Comparison of ENCODE assay signal across 6 cellular contexts in the genomic region with DNA sequence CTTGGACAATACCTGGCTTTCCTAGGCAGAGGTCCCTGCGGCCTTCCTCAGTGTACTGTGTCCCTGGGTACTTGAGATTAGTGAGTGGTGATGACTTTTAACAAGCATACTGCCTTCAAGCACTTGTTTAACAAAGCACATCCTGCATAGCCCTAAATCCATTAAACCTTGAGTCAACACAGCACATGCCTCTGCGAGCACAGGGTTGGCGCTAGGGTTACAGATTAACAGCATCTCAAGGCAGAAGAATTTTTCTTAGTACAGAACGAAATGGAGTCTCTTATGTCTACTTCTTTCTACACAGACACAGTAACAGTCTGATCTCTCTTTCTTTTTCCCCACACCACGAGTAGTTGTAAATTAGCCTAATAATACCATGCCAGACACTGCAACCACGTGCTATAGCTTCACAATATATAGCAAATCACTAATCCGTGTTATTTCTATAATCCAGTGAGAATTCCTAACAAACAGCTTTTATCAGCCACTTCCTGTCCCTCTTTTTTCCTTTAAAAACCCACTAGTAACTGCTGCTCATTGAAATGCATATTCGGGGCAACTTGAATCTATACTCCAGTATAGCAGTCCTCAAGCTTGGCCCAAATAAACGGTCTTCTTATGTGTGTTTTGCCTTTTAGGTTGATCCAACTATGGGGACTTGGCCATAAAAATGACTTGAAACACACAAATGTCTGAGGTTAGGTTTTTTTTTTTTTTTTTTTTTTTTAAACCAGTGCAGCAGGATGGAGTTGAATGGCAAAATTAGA.
DNase-seq lines count a peak whose midpoint lies in the region; ATAC-seq, FAIRE-seq and TF ChIP-seq lines count a peak whose summit lies in the region.
"Not testable (repeated sequence)": the region's sequence is repeated elsewhere in the genome, so short reads cannot be mapped to it uniquely, and the experiment has no call there.

No MANE protein-coding gene starts in this region.

- not testable (repeated sequence) for H3K9me3 Mint-ChIP-seq in GM23338

- not testable (repeated sequence) for H2AFZ ChIP-seq in GM23338; endothelial cell of umbilical vein (ENCODE audit: low read depth, low read length)

- not testable (repeated sequence) for DNase-seq in GM23338 (ENCODE audit: low spot score); body of pancreas; endothelial cell of umbilical vein (ENCODE audit: low read depth, low spot score); left colon; mucosa of descending colon; upper lobe of right lung

- H3K36me3 ChIP-seq in GM23338 (ENCODE audit: insufficient read depth); body of pancreas (replicated peaks in 1 of 2; ENCODE audit: insufficient read depth in 1 of 2, low read depth in 2 of 2); endothelial cell of umbilical vein (ENCODE audit: control insufficient read depth in 2 of 2, extremely low read depth in 1 of 2, insufficient read depth in 2 of 2, low read length in 2 of 2); mucosa of descending colon (ENCODE audit: low read depth); upper lobe of right lung: not testable (repeated sequence)

- CTCF ChIA-PET in endothelial cell of umbilical vein (lab: Charles Lee) = not testable (repeated sequence)

- H3K27ac ChIP-seq in GM23338 (ENCODE audit: low read depth); body of pancreas; endothelial cell of umbilical vein (ENCODE audit: insufficient read depth, low read depth, low read length); upper lobe of right lung: not testable (repeated sequence)

- BruUV-seq in endothelial cell of umbilical vein (replicated peaks; lab: Mats Ljungman, UMichigan) = not testable (repeated sequence)

- H3K36me3 Mint-ChIP-seq in GM23338 (ENCODE audit: low read depth) = not testable (repeated sequence)

- TF ChIP-seq CTCF in GM23338 (conservative IDR thresholded peaks at IDR 0.05; ENCODE audit: low read depth in 2 of 2); body of pancreas (IDR thresholded peaks at IDR 0.05); endothelial cell of umbilical vein (IDR thresholded peaks at IDR 0.05; ENCODE audit: extremely low read depth in 1 of 2, insufficient read depth in 1 of 2, low read depth in 1 of 2, low read length in 2 of 2); mucosa of descending colon (IDR thresholded peaks at IDR 0.05); upper lobe of right lung (IDR thresholded peaks at IDR 0.05): not testable (repeated sequence)

- H3K4me2 ChIP-seq in GM23338; endothelial cell of umbilical vein (ENCODE audit: insufficient read depth, low read length): not testable (repeated sequence)

- H3K79me2 ChIP-seq in GM23338 (replicated peaks; ENCODE audit: insufficient read depth); endothelial cell of umbilical vein (ENCODE audit: control insufficient read depth, insufficient read depth, low read length): not testable (repeated sequence)

- H3K9me3 ChIP-seq in body of pancreas; endothelial cell of umbilical vein (replicated peaks; ENCODE audit: control insufficient read depth, insufficient read depth, low read length); mucosa of descending colon; upper lobe of right lung: not testable (repeated sequence)

- not testable (repeated sequence) for H3K4me1 Mint-ChIP-seq in GM23338

- dilution Hi-C loops in endothelial cell of umbilical vein (cut with MboI; ENCODE audit: extremely low pct_ligation_motif_present, low sequenced_read_pairs) = not testable (repeated sequence)

- not testable (repeated sequence) for H3K27me3 Mint-ChIP-seq in GM23338 (ENCODE audit: insufficient read depth, low read depth, poor library complexity)

- not testable (repeated sequence) for TF ChIP-seq POLR2A in body of pancreas (IDR thresholded peaks at IDR 0.05); endothelial cell of umbilical vein (IDR thresholded peaks at IDR 0.05; ENCODE audit: low read depth, low read length)

- H3K4me3 ChIP-seq in GM23338; body of pancreas; endothelial cell of umbilical vein (replicated peaks in 1 of 3; ENCODE audit: insufficient read depth in 1 of 3, low read depth in 1 of 3, low read length in 3 of 3); mucosa of descending colon; upper lobe of right lung: not testable (repeated sequence)

- H4K20me1 ChIP-seq in GM23338 (replicated peaks; ENCODE audit: insufficient read depth); endothelial cell of umbilical vein (replicated peaks; ENCODE audit: control insufficient read depth, extremely low read depth, insufficient read depth, low read length): not testable (repeated sequence)

- ATAC-seq in GM23338 (peak; percentile 54), body of pancreas (peak; percentile 34), left colon (peak; percentile 31), mucosa of descending colon (peak; percentile 30), upper lobe of right lung (peak; percentile 33)

- no CpG with 5 or more reads among the region's 9 CpGs for WGBS in body of pancreas, 2 donors

- H3K27me3 ChIP-seq in GM23338 (ENCODE audit: insufficient read depth); body of pancreas; endothelial cell of umbilical vein (ENCODE audit: control insufficient read depth in 2 of 2, insufficient read depth in 2 of 2, low read length in 2 of 2); upper lobe of right lung: not testable (repeated sequence)

- H3F3A ChIP-seq in GM23338 (replicated peaks; ENCODE audit: low read depth) = not testable (repeated sequence)

- intact Hi-C loops in body of pancreas (cut with DNase I); endothelial cell of umbilical vein (cut with micrococcal nuclease); left colon (cut with DNase I, micrococcal nuclease); mucosa of descending colon (cut with DNase I, micrococcal nuclease); upper lobe of right lung (cut with DNase I): not testable (repeated sequence)

- not testable (repeated sequence) for H3K9me2 ChIP-seq in GM23338 (ENCODE audit: insufficient read depth)

- H3K4me3 Mint-ChIP-seq in GM23338 = not testable (repeated sequence)

- POLR2A ChIA-PET in endothelial cell of umbilical vein (lab: Charles Lee) = not testable (repeated sequence)

- H3K9ac ChIP-seq in endothelial cell of umbilical vein (replicated peaks; ENCODE audit: extremely low read depth, insufficient read depth, low read length) = not testable (repeated sequence)

- H3K9me1 ChIP-seq in endothelial cell of umbilical vein (replicated peaks; ENCODE audit: control insufficient read depth, extremely low read depth, insufficient read depth, low read length) = not testable (repeated sequence)

- FAIRE-seq in endothelial cell of umbilical vein (lab: Jason Lieb, UNC) = peak; percentile 86

- not testable (repeated sequence) for H3K27ac Mint-ChIP-seq in GM23338

- not testable (repeated sequence) for H3K4me1 ChIP-seq in GM23338 (ENCODE audit: insufficient read depth); body of pancreas; endothelial cell of umbilical vein (ENCODE audit: control insufficient read depth, extremely low read depth, insufficient read depth, low read length); mucosa of descending colon (ENCODE audit: low read depth); upper lobe of right lung
